In the genomic region with DNA sequence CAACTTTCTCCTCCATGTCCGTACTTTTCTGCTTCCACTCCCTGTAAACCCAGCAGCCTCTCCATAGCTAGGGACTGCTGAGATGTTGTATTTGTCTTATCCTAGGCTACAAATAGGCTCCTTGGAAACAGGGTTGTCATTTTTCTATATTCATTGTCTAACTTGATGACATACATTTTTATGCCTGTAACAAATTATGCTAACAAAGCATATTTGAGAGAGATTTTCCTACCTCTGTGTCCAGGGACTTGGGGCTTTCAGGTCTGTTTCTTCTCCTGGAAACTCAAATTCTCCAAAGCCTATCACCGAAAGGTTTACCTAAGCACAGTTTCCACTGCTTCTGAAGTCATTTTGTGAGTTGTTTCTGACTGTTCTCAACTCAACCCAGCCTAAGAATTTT, we compare ENCODE assay signal across 35 cellular contexts.
"Had no signal": no experiment of that assay in that cellular context is flagged by ENCODE, and none has a peak within 500 bp of the region (broad histone marks: within the 10 kb centered on the region; RNA-seq: fewer than 3 reads in every experiment).

No MANE protein-coding gene starts in this region.

- H3K4me3 Mint-ChIP-seq: activated B cell treated with CpG ODN at 0.5 μM for 24 hours; activated CD4-positive, alpha-beta memory T cell treated with anti-CD3 and anti-CD28 coated beads for 36 hours; activated CD4-positive, alpha-beta T cell treated with anti-CD3 and anti-CD28 coated beads, Interleukin-2, amount 10 ng/mL, durations not matched to agents 24 days and 14 days; activated CD8-positive, alpha-beta T cell treated with anti-CD3 and anti-CD28 coated beads for 36 hours; activated naive CD4-positive, alpha-beta T cell treated with anti-CD3 and anti-CD28 coated beads, Interleukin-2, amount 10 ng/mL, durations not matched to agents 7 days and 5 days; activated naive CD4-positive, alpha-beta T cell treated with anti-CD3 and anti-CD28 coated beads, Interleukin-2, amount 50 U/mL, for 24 hours; activated naive CD8-positive, alpha-beta T cell; activated naive CD8-positive, alpha-beta T cell treated with anti-CD3 and anti-CD28 coated beads, Interleukin-2, amount 10 ng/mL, durations not matched to agents 7 days and 5 days; activated naive CD8-positive, alpha-beta T cell treated with anti-CD3 and anti-CD28 coated beads, Interleukin-2, amount 50 U/mL, for 24 hours; activated T-cell treated with anti-CD3 and anti-CD28 coated beads, Interleukin-2, amount 50 U/mL, for 24 hours; brain; central memory CD8-positive, alpha-beta T cell; T-helper 1 cell treated with Interleukin-12 subunit alpha and Interleukin-12 subunit beta and Interleukin-4 antibody, amounts not matched to agents 30 μg/mL and 1 μg/mL, for 36 hours; T-helper 2 cell treated with Interferon-gamma antibody and Interleukin-4, amounts not matched to agents 5 μg/mL and 100 μg/mL, for 36 hours had no signal

- H3K9me3 Mint-ChIP-seq: activated B cell treated with CpG ODN at 0.5 μM for 24 hours; activated CD4-positive, alpha-beta memory T cell treated with anti-CD3 and anti-CD28 coated beads for 36 hours; activated CD4-positive, alpha-beta T cell treated with anti-CD3 and anti-CD28 coated beads, Interleukin-2, amount 10 ng/mL, durations not matched to agents 24 days and 14 days; activated CD8-positive, alpha-beta T cell treated with anti-CD3 and anti-CD28 coated beads for 36 hours; activated naive CD4-positive, alpha-beta T cell treated with anti-CD3 and anti-CD28 coated beads, Interleukin-2, amount 10 ng/mL, durations not matched to agents 7 days and 5 days; activated naive CD4-positive, alpha-beta T cell treated with anti-CD3 and anti-CD28 coated beads, Interleukin-2, amount 50 U/mL, for 24 hours; activated naive CD8-positive, alpha-beta T cell treated with anti-CD3 and anti-CD28 coated beads, Interleukin-2, amount 10 ng/mL, durations not matched to agents 7 days and 5 days; activated naive CD8-positive, alpha-beta T cell treated with anti-CD3 and anti-CD28 coated beads, Interleukin-2, amount 50 U/mL, for 24 hours; activated T-cell treated with anti-CD3 and anti-CD28 coated beads, Interleukin-2, amount 50 U/mL, for 24 hours; activated T-helper 2 cell treated with anti-CD3 and anti-CD28 coated beads, Interferon-gamma antibody, Interleukin-2, Interleukin-4, amounts not matched to agents 10 μg/mL and 5 μg/mL and 100 μg/mL, durations not matched to agents 14 hours and 24 hours and 36 hours; brain; central memory CD8-positive, alpha-beta T cell; T-helper 1 cell treated with Interleukin-12 subunit alpha and Interleukin-12 subunit beta and Interleukin-4 antibody, amounts not matched to agents 30 μg/mL and 1 μg/mL, for 36 hours; T-helper 2 cell treated with Interferon-gamma antibody and Interleukin-4, amounts not matched to agents 5 μg/mL and 100 μg/mL, for 36 hours had no signal

- H3K4me1 Mint-ChIP-seq: activated B cell treated with CpG ODN at 0.5 μM for 24 hours; activated CD4-positive, alpha-beta T cell treated with anti-CD3 and anti-CD28 coated beads, Interleukin-2, amount 10 ng/mL, durations not matched to agents 24 days and 14 days; activated naive CD4-positive, alpha-beta T cell treated with anti-CD3 and anti-CD28 coated beads, Interleukin-2, amount 10 ng/mL, durations not matched to agents 7 days and 5 days; activated naive CD4-positive, alpha-beta T cell treated with anti-CD3 and anti-CD28 coated beads, Interleukin-2, amount 50 U/mL, for 24 hours; activated naive CD8-positive, alpha-beta T cell treated with anti-CD3 and anti-CD28 coated beads, Interleukin-2, amount 10 ng/mL, durations not matched to agents 7 days and 5 days; activated naive CD8-positive, alpha-beta T cell treated with anti-CD3 and anti-CD28 coated beads, Interleukin-2, amount 50 U/mL, for 24 hours; brain; central memory CD8-positive, alpha-beta T cell had no signal

- H3K27ac ChIP-seq: ascending aorta, cardiac muscle cell, VCaP had no signal

- H3K4me1 ChIP-seq: ascending aorta had no signal

- FAIRE-seq: bronchial epithelial cell, colon, TTC549 had no signal

- ATAC-seq: activated CD8-positive, alpha-beta T cell treated with anti-CD3 and anti-CD28 coated beads for 36 hours; activated naive CD8-positive, alpha-beta T cell treated with anti-CD3 and anti-CD28 coated beads, Interleukin-2, amount 50 U/mL, for 24 hours had no signal

- H3K4me3 ChIP-seq: ascending aorta, cardiac muscle cell had no signal

- H3K36me3 Mint-ChIP-seq: activated CD4-positive, alpha-beta memory T cell treated with anti-CD3 and anti-CD28 coated beads for 36 hours; activated naive CD4-positive, alpha-beta T cell treated with anti-CD3 and anti-CD28 coated beads, Interleukin-2, amount 10 ng/mL, durations not matched to agents 7 days and 5 days; activated naive CD4-positive, alpha-beta T cell treated with anti-CD3 and anti-CD28 coated beads, Interleukin-2, amount 50 U/mL, for 24 hours; activated naive CD8-positive, alpha-beta T cell treated with anti-CD3 and anti-CD28 coated beads, Interleukin-2, amount 10 ng/mL, durations not matched to agents 7 days and 5 days; brain had no signal

- H3K36me3 ChIP-seq: ascending aorta, cardiac muscle cell had no signal

- H3K27me3 ChIP-seq: ascending aorta, cardiac muscle cell had no signal

- H3K27ac Mint-ChIP-seq: activated B cell treated with CpG ODN at 0.5 μM for 24 hours; activated CD4-positive, alpha-beta memory T cell treated with anti-CD3 and anti-CD28 coated beads for 36 hours; activated CD4-positive, alpha-beta T cell treated with anti-CD3 and anti-CD28 coated beads, Interleukin-2, amount 10 ng/mL, durations not matched to agents 24 days and 14 days; activated CD8-positive, alpha-beta T cell treated with anti-CD3 and anti-CD28 coated beads for 36 hours; activated naive CD4-positive, alpha-beta T cell treated with anti-CD3 and anti-CD28 coated beads, Interleukin-2, amount 10 ng/mL, durations not matched to agents 7 days and 5 days; activated naive CD4-positive, alpha-beta T cell treated with anti-CD3 and anti-CD28 coated beads, Interleukin-2, amount 50 U/mL, for 24 hours; activated naive CD8-positive, alpha-beta T cell; activated naive CD8-positive, alpha-beta T cell treated with anti-CD3 and anti-CD28 coated beads, Interleukin-2, amount 10 ng/mL, durations not matched to agents 7 days and 5 days; activated naive CD8-positive, alpha-beta T cell treated with anti-CD3 and anti-CD28 coated beads, Interleukin-2, amount 50 U/mL, for 24 hours; activated T-cell treated with anti-CD3 and anti-CD28 coated beads, Interleukin-2, amount 50 U/mL, for 24 hours; activated T-helper 2 cell treated with anti-CD3 and anti-CD28 coated beads, Interferon-gamma antibody, Interleukin-2, Interleukin-4, amounts not matched to agents 10 μg/mL and 5 μg/mL and 100 μg/mL, durations not matched to agents 14 hours and 24 hours and 36 hours; brain; T-helper 1 cell treated with Interleukin-12 subunit alpha and Interleukin-12 subunit beta and Interleukin-4 antibody, amounts not matched to agents 30 μg/mL and 1 μg/mL, for 36 hours; T-helper 2 cell treated with Interferon-gamma antibody and Interleukin-4, amounts not matched to agents 5 μg/mL and 100 μg/mL, for 36 hours had no signal

- H3K27me3 Mint-ChIP-seq: activated B cell treated with CpG ODN at 0.5 μM for 24 hours; activated CD4-positive, alpha-beta memory T cell treated with anti-CD3 and anti-CD28 coated beads for 36 hours; activated CD8-positive, alpha-beta T cell treated with anti-CD3 and anti-CD28 coated beads for 36 hours; activated naive CD8-positive, alpha-beta T cell treated with anti-CD3 and anti-CD28 coated beads, Interleukin-2, amount 50 U/mL, for 24 hours; brain had no signal

- DNase-seq: activated B cell treated with CpG ODN at 0.5 μM for 24 hours; activated CD4-positive, alpha-beta memory T cell treated with anti-CD3 and anti-CD28 coated beads for 36 hours; activated CD4-positive, alpha-beta T cell treated with anti-CD3 and anti-CD28 coated beads for 4 hours; activated CD4-positive, alpha-beta T cell treated with anti-CD3 and anti-CD28 coated beads, Interleukin-2, amount 10 ng/mL, durations not matched to agents 24 days and 14 days; activated CD4-positive, alpha-beta T cell treated with anti-CD3 and anti-CD28 coated beads, Interleukin-2, amount 50 U/mL, for 1 hour; activated CD4-positive, alpha-beta T cell treated with anti-CD3 and anti-CD28 coated beads, Interleukin-2, amount 50 U/mL, for 4 hours; activated CD4-positive, CD25-positive, alpha-beta regulatory T cell treated with anti-CD3 and anti-CD28 coated beads, Interleukin-2, amount 50 U/mL, for 72 hours; activated CD8-positive, alpha-beta memory T cell treated with anti-CD3 and anti-CD28 coated beads, Interleukin-2, amount 50 U/mL, for 48 hours; activated CD8-positive, alpha-beta T cell treated with anti-CD3 and anti-CD28 coated beads for 36 hours; activated effector memory CD4-positive, alpha-beta T cell treated with Interleukin-2 at 50 U/mL for 16 hours; activated gamma-delta T cell; activated naive CD4-positive, alpha-beta T cell treated with anti-CD3 and anti-CD28 coated beads, Interleukin-2, amount 10 ng/mL, durations not matched to agents 7 days and 5 days; activated naive CD4-positive, alpha-beta T cell treated with Interleukin-2 at 50 U/mL for 16 hours; activated naive CD8-positive, alpha-beta T cell treated with anti-CD3 and anti-CD28 coated beads, Interleukin-2, amount 10 ng/mL, durations not matched to agents 7 days and 5 days; activated naive CD8-positive, alpha-beta T cell treated with anti-CD3 and anti-CD28 coated beads, Interleukin-2, amount 50 U/mL, for 24 hours; activated T-cell treated with anti-CD3 and anti-CD28 coated beads, Interleukin-2, amount 50 U/mL, for 24 hours; activated T-cell treated with anti-CD3 and anti-CD28 coated beads, Interleukin-2, amount 50 U/mL, for 48 hours; amygdala; anterior cingulate cortex; caudate nucleus; T-helper 2 cell; T-helper 9 cell had no signal

- H3K9me3 ChIP-seq: ascending aorta had no signal
